ENCODE assay signal across 9 cellular contexts in genomic region chr14:31263485-31264133, GRCh38. TPM values are rescaled to one million over a fixed set of nuclear protein-coding genes. Genes with fewer than 3 reads are reported as not detected.
DNase-seq lines count a peak whose midpoint lies in the region; ATAC-seq lines count a peak whose summit lies in the region.
"Had no signal": no experiment of that assay in that cellular context is flagged by ENCODE, and none has a peak within 500 bp of the region (broad histone marks: within the 10 kb centered on the region; RNA-seq: fewer than 3 reads in every experiment).

No MANE protein-coding gene starts in this region.

- no peaks in the 10 kb centered on the region for H3K4me1 Mint-ChIP-seq in stimulated activated naive CD8-positive, alpha-beta T cell treated with anti-CD3 and anti-CD28 coated beads, Interleukin-15, amount 100 ng/mL, for 72 hours

- H3K27ac Mint-ChIP-seq in stimulated activated naive CD8-positive, alpha-beta T cell treated with anti-CD3 and anti-CD28 coated beads, Interleukin-15, amount 100 ng/mL, for 72 hours, result no peak overlapping the region

- no peak for ATAC-seq in HG03039 (IDR thresholded peaks at IDR 0.05; ENCODE audit: unreplicated experiment)
- no peak for ATAC-seq in HG02981 (IDR thresholded peaks at IDR 0.05; ENCODE audit: unreplicated experiment)
- no peak for ATAC-seq in stimulated activated naive CD8-positive, alpha-beta T cell treated with anti-CD3 and anti-CD28 coated beads, Interleukin-15, amount 100 ng/mL, for 72 hours

- no peaks in the 10 kb centered on the region for H3K27me3 Mint-ChIP-seq in stimulated activated naive CD8-positive, alpha-beta T cell treated with anti-CD3 and anti-CD28 coated beads, Interleukin-15, amount 100 ng/mL, for 72 hours
- H3K27me3 Mint-ChIP-seq: dendritic cell treated with granulocyte-macrophage colony-stimulating factor and Interleukin-4, amounts not matched to agents 40 ng/mL and 50 ng/mL, for 4 days had no signal

- H3K9me3 Mint-ChIP-seq in stimulated activated naive CD8-positive, alpha-beta T cell treated with anti-CD3 and anti-CD28 coated beads, Interleukin-15, amount 100 ng/mL, for 72 hours, result no peaks in the 10 kb centered on the region
- H3K9me3 Mint-ChIP-seq: dendritic cell treated with granulocyte-macrophage colony-stimulating factor and Interleukin-4, amounts not matched to agents 40 ng/mL and 50 ng/mL, for 4 days had no signal

- DNase-seq in Daoy (ENCODE audit: low read depth), result peak; percentile 89
- DNase-seq in SW480 (ENCODE audit: low spot score), result peak; percentile 39
- DNase-seq in globus pallidus (ENCODE audit: low spot score), result peak; percentile 11
- peak; percentile 8 for DNase-seq in pons (ENCODE audit: low spot score)
- no peak for DNase-seq in stimulated activated naive CD8-positive, alpha-beta T cell treated with anti-CD3 and anti-CD28 coated beads, Interleukin-15, amount 100 ng/mL, for 72 hours
- DNase-seq in COR-L47 (lab: John Stamatoyannopoulos, UW), result no peak

- no peak overlapping the region for H3K4me3 Mint-ChIP-seq in stimulated activated naive CD8-positive, alpha-beta T cell treated with anti-CD3 and anti-CD28 coated beads, Interleukin-15, amount 100 ng/mL, for 72 hours
- H3K4me3 Mint-ChIP-seq: dendritic cell treated with granulocyte-macrophage colony-stimulating factor and Interleukin-4, amounts not matched to agents 40 ng/mL and 50 ng/mL, for 4 days had no signal

RNA-seq across cellular contexts. Expression of gene HECTD1, which starts 56.0 kb away (rescaled TPM):
- total RNA-seq in Daoy (2014; rRNA removed; shearing (Covaris generic)), result 121 and 133 TPM in 2 replicates

Comparison
In these comparisons a context has a peak if more than half of its experiments do, and no peak if none do; other contexts are left out.
1. DNase-seq: peak in Daoy (single experiment), SW480 (single experiment), globus pallidus (single experiment) and pons (single experiment); none in stimulated activated naive CD8-positive, alpha-beta T cell treated with anti-CD3 and anti-CD28 coated beads, Interleukin-15, amount 100 ng/mL, for 72 hours (0 of 2) and COR-L47 (single experiment).